In the genomic region with DNA sequence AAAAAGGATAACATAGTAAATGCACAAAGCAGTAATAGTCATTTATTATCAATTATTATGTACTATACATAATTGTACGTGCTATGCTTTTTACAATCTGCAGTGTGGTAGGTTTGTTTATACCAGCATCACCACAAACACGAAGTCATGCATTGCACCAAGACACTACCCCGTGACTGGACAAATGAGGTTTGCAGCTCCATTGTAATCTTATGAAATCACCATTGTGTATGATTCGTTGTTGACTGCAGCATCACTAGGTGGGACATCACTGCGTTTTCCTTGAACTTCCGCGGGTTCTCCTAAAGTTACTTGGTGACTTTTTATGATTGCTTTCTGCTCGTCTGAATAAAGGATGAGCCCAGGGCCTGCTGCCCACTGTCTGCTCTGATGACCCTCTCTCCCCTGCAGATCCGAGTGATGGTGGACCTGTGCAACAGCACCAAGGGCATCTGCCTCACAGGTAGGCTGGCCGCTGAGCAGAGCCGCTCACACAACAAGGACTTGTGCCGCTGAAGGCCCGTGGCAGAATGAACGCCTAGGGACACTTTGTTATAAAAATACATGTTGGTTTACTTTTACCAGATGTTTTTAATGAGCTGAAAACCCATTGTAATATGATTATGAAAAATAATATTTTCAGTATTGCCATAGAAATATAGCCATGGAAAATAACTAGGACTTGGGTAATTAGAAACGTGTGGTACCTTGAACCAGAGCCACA, we compare ENCODE assay signal across 20 cellular contexts. TPM values are rescaled to one million over a fixed set of nuclear protein-coding genes. Genes with fewer than 3 reads are reported as not detected.
DNase-seq lines count a peak whose midpoint lies in the region; ATAC-seq and TF ChIP-seq lines count a peak whose summit lies in the region.
"Had no signal": no experiment of that assay in that cellular context is flagged by ENCODE, and none has a peak within 500 bp of the region (broad histone marks: within the 10 kb centered on the region; RNA-seq: fewer than 3 reads in every experiment).

No MANE protein-coding gene starts in this region.

- H2AFZ ChIP-seq in SK-N-SH (ENCODE audit: low read depth): no peak overlapping the region

- no peaks in the 10 kb centered on the region for H3F3A ChIP-seq in SK-N-SH (replicated peaks; ENCODE audit: insufficient read depth)

- no peak for TF ChIP-seq RAD21 in SK-N-SH (IDR thresholded peaks at IDR 0.05; ENCODE audit: low read length)

- no peaks in the 10 kb centered on the region for H3K9me3 ChIP-seq in aorta (ENCODE audit: control insufficient read depth, low read length)
- H3K9me3 ChIP-seq in SK-N-SH: no peaks in the 10 kb centered on the region
- H3K9me3 ChIP-seq: A549, Caco-2, thoracic aorta had no signal

- TF ChIP-seq CTCF in choroid plexus epithelial cell (conservative IDR thresholded peaks at IDR 0.05; ENCODE audit: low read depth, low read length) (no peak), SK-N-SH (IDR thresholded peaks at IDR 0.05) (no peak)

- no peaks in the 10 kb centered on the region for H3K27me3 ChIP-seq in aorta (ENCODE audit: control insufficient read depth in 1 of 2, insufficient read depth in 2 of 2, low read length in 1 of 2)
- no peaks in the 10 kb centered on the region; the same call in 1 of the 2 replicates for H3K27me3 ChIP-seq in SK-N-SH (ENCODE audit: insufficient read depth)

- no peak overlapping the region for H3K4me2 ChIP-seq in SK-N-SH
- H3K4me2 ChIP-seq: A549 had no signal

- H3K27ac ChIP-seq in aorta (ENCODE audit: low read depth in 1 of 2, low read length in 2 of 2) (no peak overlapping the region), SK-N-SH (ENCODE audit: low read depth in 2 of 2, low read length in 1 of 2) (no peak overlapping the region)
- H3K27ac ChIP-seq: A549, thoracic aorta had no signal

- ATAC-seq in aorta (ENCODE audit: low FRiP score) (no peak), HG03039 (IDR thresholded peaks at IDR 0.05; ENCODE audit: unreplicated experiment) (no peak)
- ATAC-seq: A549; activated CD4-positive, alpha-beta T cell treated with anti-CD3 and anti-CD28 coated beads for 36 hours; left colon; Right ventricle myocardium inferior had no signal

- no peak overlapping the region for H3K9ac ChIP-seq in SK-N-SH

- no peaks in the 10 kb centered on the region for H3K9me2 ChIP-seq in SK-N-SH

- DNase-seq in AG08396 (ENCODE audit: low spot score) (peak; percentile 74), LHCN-M2 (ENCODE audit: low read depth) (peak; percentile 60), choroid plexus epithelial cell (ENCODE audit: low read depth) (peak; percentile 89), medulla oblongata (ENCODE audit: extremely low spot score) (peak; percentile 79), aorta (no peak), activated gamma-delta T cell treated with Interleukin-2 at 50 U/mL for 16 hours (no peak), SK-N-SH (no peak)
- DNase-seq: activated CD4-positive, alpha-beta T cell treated with anti-CD3 and anti-CD28 coated beads for 36 hours; activated naive CD4-positive, alpha-beta T cell treated with anti-CD3 and anti-CD28 coated beads, Interleukin-2, amount 50 U/mL, for 16 hours; Caco-2; cerebellar nuclear complex; left colon; NCI-H2081 had no signal

- H3K79me2 ChIP-seq in SK-N-SH (ENCODE audit: insufficient read depth): no peaks in the 10 kb centered on the region

- H3K36me3 ChIP-seq in aorta (ENCODE audit: control insufficient read depth in 1 of 2, insufficient read depth in 2 of 2, low read length in 1 of 2) (no peaks in the 10 kb centered on the region), SK-N-SH (replicated peaks in 1 of 2; ENCODE audit: control insufficient read depth in 1 of 2, insufficient read depth in 2 of 2, low read length in 1 of 2) (no peaks in the 10 kb centered on the region)
- H3K36me3 ChIP-seq: thoracic aorta had no signal

- no peaks in the 10 kb centered on the region for H4K20me1 ChIP-seq in SK-N-SH (ENCODE audit: insufficient read depth)

- POLR2A ChIA-PET in SK-N-SH (lab: Yijun Ruan, JAX): no interaction called here

- CTCF ChIA-PET in SK-N-SH (lab: Yijun Ruan, JAX): interaction anchor here (1.0 to 8.0 kb wide), 11 partner anchors 9 to 212 kb away, joined by 3 to 115 read pairs (median 7); no protein-coding TSS in a partner anchor

- no peak for TF ChIP-seq EP300 in SK-N-SH (IDR thresholded peaks at IDR 0.05; ENCODE audit: borderline replicate concordance in 1 of 2, low read depth in 1 of 2, low read length in 1 of 2)

- intact Hi-C loops in aorta (cut with DNase I): no loop called here

- H3K4me3 ChIP-seq in choroid plexus epithelial cell (ENCODE audit: low read depth, low read length) (no peak overlapping the region), aorta (ENCODE audit: low read length in 2 of 2) (no peak overlapping the region), SK-N-SH (ENCODE audit: low read depth in 2 of 2, low read length in 1 of 2) (no peak overlapping the region)
- H3K4me3 ChIP-seq: A549, thoracic aorta had no signal

- no peaks in the 10 kb centered on the region for H3K4me1 ChIP-seq in aorta (ENCODE audit: control insufficient read depth in 1 of 2, insufficient read depth in 2 of 2, low read length in 2 of 2)
- H3K4me1 ChIP-seq in SK-N-SH (ENCODE audit: control insufficient read depth in 1 of 2, insufficient read depth in 2 of 2, low read depth in 1 of 2, low read length in 1 of 2): peaks cover 0 to 16% of the 10 kb centered on the region in 2 experiments; a peak in 2 of 4 replicates
- H3K4me1 ChIP-seq: A549, Caco-2 had no signal

- 93 to 95% methylated on average over 15 of the region's 15 CpGs for WGBS in aorta, 2 donors
- 68% methylated on average over 15 of the region's 15 CpGs for WGBS in SK-N-SH (ENCODE audit: low lambda C conversion rate)

TF ChIP-seq in SK-N-SH, 30 proteins besides CTCF, POLR2A, EP300 and RAD21 (continues in another document):
- no peak for TF ChIP-seq YY1 (IDR thresholded peaks at IDR 0.05; ENCODE audit: low read depth)
- TF ChIP-seq, protein P1, sequence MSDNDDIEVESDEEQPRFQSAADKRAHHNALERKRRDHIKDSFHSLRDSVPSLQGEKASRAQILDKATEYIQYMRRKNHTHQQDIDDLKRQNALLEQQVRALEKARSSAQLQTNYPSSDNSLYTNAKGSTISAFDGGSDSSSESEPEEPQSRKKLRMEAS (IDR thresholded peaks at IDR 0.05; ENCODE audit: low read depth): no peak
- no peak for TF ChIP-seq TEAD4 (IDR thresholded peaks at IDR 0.05; ENCODE audit: borderline replicate concordance, insufficient read depth)
- no peak for TF ChIP-seq MXI1 (IDR thresholded peaks at IDR 0.05; ENCODE audit: low read depth, low read length)
- no peak for TF ChIP-seq PBX3 (IDR thresholded peaks at IDR 0.05)
- TF ChIP-seq USF2 (IDR thresholded peaks at IDR 0.05; ENCODE audit: borderline replicate concordance, low read depth, low read length): no peak
- TF ChIP-seq JUND (IDR thresholded peaks at IDR 0.05): no peak
- TF ChIP-seq SIN3A (IDR thresholded peaks at IDR 0.05; ENCODE audit: borderline replicate concordance, low read depth, low read length): no peak
- no peak for TF ChIP-seq ZBTB33 (IDR thresholded peaks at IDR 0.05; ENCODE audit: borderline replicate concordance, low read depth)
- no peak for TF ChIP-seq FOXJ3 (CRISPR knock-in tag; IDR thresholded peaks at IDR 0.05)

RNA-seq across cellular contexts. Expression of gene GLDN, which starts 35.7 kb away (rescaled TPM):
- not detected in 2 replicates for total RNA-seq in LHCN-M2 (2014; rRNA removed)
- polyA plus RNA-seq in LHCN-M2 (2012): not detected
- total RNA-seq in aorta: 10 to 100 TPM; 23.0 to 49.2 TPM
- polyA plus RNA-seq in aorta: 1 to 10 TPM; 3.0 to 8.8 TPM
- polyA plus RNA-seq in SK-N-SH (2012; rRNA removed): not detected in 2 replicates
- polyA plus RNA-seq in SK-N-SH (2012; cell fraction: cytosol; rRNA removed): 0.01 TPM in 1 of 2 replicates, not detected in the other
- 0.02 TPM in 1 of 2 replicates, not detected in the other for polyA plus RNA-seq in SK-N-SH (2012; cell fraction: nucleus; rRNA removed)
- total RNA-seq: activated CD4-positive, alpha-beta T cell treated with anti-CD3 and anti-CD28 coated beads for 36 hours; endothelial cell of umbilical vein; pulmonary artery endothelial cell; T-helper 2 cell treated with Interferon-gamma antibody and Interleukin-4, amounts not matched to agents 100 ng/mL and 5 ng/mL, for 36 hours had no signal
- polyA plus RNA-seq: endothelial cell of umbilical vein had no signal

RNA-seq across cellular contexts. Expression of gene CYP19A1, which starts 38.8 kb away (rescaled TPM):
- total RNA-seq in LHCN-M2 (2014; rRNA removed) (2.6 TPM in 2 replicates), aorta (1 to 10 TPM; 3.2 to 4.5 TPM)
- 0.41 TPM for polyA plus RNA-seq in LHCN-M2 (2012)
- polyA plus RNA-seq in aorta (1 to 10 TPM in 1 of 2 donors, under 1 TPM in 1; 0.77 to 4.8 TPM), SK-N-SH (2012; rRNA removed) (0.03 TPM in 1 of 2 replicates, not detected in the other)
- polyA plus RNA-seq in SK-N-SH (2012; cell fraction: cytosol; rRNA removed): not detected in 2 replicates
- not detected in 2 replicates for polyA plus RNA-seq in SK-N-SH (2012; cell fraction: nucleus; rRNA removed)
- total RNA-seq: activated CD4-positive, alpha-beta T cell treated with anti-CD3 and anti-CD28 coated beads for 36 hours; endothelial cell of umbilical vein; pulmonary artery endothelial cell had no signal
- polyA plus RNA-seq: endothelial cell of umbilical vein had no signal

Comparison
In these comparisons a context has a peak if more than half of its experiments do, and no peak if none do; other contexts are left out.
1. DNase-seq: peak in AG08396 (single experiment), LHCN-M2 (single experiment), choroid plexus epithelial cell (single experiment) and medulla oblongata (single experiment); none in aorta (0 of 2), activated gamma-delta T cell treated with Interleukin-2 at 50 U/mL for 16 hours (single experiment) and SK-N-SH (single experiment).
2. RNA of gene GLDN, which starts 35.7 kb away (total RNA-seq): 23.0 to 49.2 TPM in aorta; not detected in LHCN-M2; every median in the first group is over 10 times any median in the second.